21 cellular contexts compared by ENCODE assay signal in genomic region chr14:104634031-104634760, GRCh38. TPM values are rescaled to one million over a fixed set of nuclear protein-coding genes. Genes with fewer than 3 reads are reported as not detected.
"Had no signal": no experiment of that assay in that cellular context is flagged by ENCODE, and none has a peak within 500 bp of the region (broad histone marks: within the 10 kb centered on the region; RNA-seq: fewer than 3 reads in every experiment).

No MANE protein-coding gene starts in this region.

- H3K27ac ChIP-seq: adrenal gland, gastrocnemius medialis, heart left ventricle, right lobe of liver, tibial artery, VCaP had no signal

- H3K9me3 ChIP-seq: adrenal gland, gastrocnemius medialis, right lobe of liver had no signal

- ATAC-seq: activated T-cell treated with anti-CD3 and anti-CD28 coated beads, Interleukin-2, amount 50 U/mL, for 4 hours; gastrocnemius medialis; left cardiac atrium; right lobe of liver; T-cell had no signal

- H3K27me3 ChIP-seq: adrenal gland, right lobe of liver had no signal

- H3K4me1 ChIP-seq: adrenal gland, gastrocnemius medialis, heart left ventricle, tibial artery had no signal

- H3K4me3 ChIP-seq: adrenal gland, gastrocnemius medialis, heart left ventricle, lung, right lobe of liver, tibial artery had no signal

- DNase-seq: activated CD4-positive, alpha-beta T cell treated with anti-CD3 and anti-CD28 coated beads for 1 hour; activated CD4-positive, alpha-beta T cell treated with anti-CD3 and anti-CD28 coated beads, Interleukin-2, amount 50 U/mL, for 48 hours; activated effector memory CD4-positive, alpha-beta T cell treated with Interleukin-2 at 50 U/mL for 16 hours; activated T-cell treated with anti-CD3 and anti-CD28 coated beads, Interleukin-2, amount 50 U/mL, for 4 hours; adrenal gland; dermis blood vessel endothelial cell; erythroblast; gastrocnemius medialis; heart left ventricle; left cardiac atrium; right lobe of liver; T-cell; T-helper 9 cell had no signal

- H3K36me3 ChIP-seq: adrenal gland, gastrocnemius medialis, heart left ventricle, right lobe of liver, tibial artery had no signal

RNA-seq across cellular contexts. Expression of gene TMEM179, which starts 29.6 kb away (rescaled TPM):
- total RNA-seq: activated T-cell treated with anti-CD3 and anti-CD28 coated beads, Interleukin-2, amount 50 U/mL, for 4 hours; dermis blood vessel endothelial cell; gastrocnemius medialis; myocyte; osteocyte; T-cell had no signal

RNA-seq across cellular contexts. Expression of gene C14orf180, which starts 54.6 kb away (rescaled TPM):
- total RNA-seq: activated T-cell treated with anti-CD3 and anti-CD28 coated beads, Interleukin-2, amount 50 U/mL, for 4 hours; dermis blood vessel endothelial cell; osteocyte; pulmonary artery endothelial cell; SK-MEL-5; T-cell had no signal
- polyA plus RNA-seq: neural cell had no signal
